Comparison of ENCODE assay signal across 9 cellular contexts in the genomic region with DNA sequence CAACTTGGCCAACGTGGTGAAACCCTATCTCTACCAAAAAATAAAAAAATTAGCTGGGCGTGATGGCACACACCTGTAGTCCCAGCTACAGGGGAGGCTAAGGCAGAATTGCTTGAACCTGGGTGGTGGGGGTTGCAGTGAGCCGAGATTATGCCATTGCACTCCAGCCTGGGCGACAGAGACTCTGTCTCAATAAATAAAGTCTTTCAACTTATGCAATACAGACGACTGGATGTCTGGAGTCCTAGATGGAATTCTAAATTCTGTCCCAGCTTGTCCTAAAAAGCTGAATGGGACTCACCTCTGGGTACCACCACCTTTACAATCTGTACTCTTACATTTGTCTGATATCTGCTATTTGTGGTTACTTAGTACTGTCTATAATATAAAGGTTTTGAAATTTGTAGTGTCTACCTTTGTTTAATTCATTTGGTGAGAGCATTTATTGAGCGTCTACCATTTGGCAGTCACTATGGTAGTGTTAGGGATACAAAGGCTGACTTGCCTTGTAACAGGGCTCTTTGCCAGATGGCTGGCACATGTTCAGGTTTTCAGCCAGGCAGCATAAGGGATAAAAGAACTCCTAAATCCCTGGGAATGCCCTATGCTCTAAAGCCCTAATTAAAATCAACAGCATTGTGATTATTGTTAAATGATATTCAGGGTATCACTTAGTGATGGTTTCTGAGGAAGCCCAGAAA. TPM values are rescaled to one million over a fixed set of nuclear protein-coding genes. Genes with fewer than 3 reads are reported as not detected.
A peak's percentile ranks its signal among the peaks of the same experiment; 100 is the strongest.
DNase-seq lines count a peak whose midpoint lies in the region; ATAC-seq lines count a peak whose summit lies in the region.
"Had no signal": no experiment of that assay in that cellular context is flagged by ENCODE, and none has a peak within 500 bp of the region (broad histone marks: within the 10 kb centered on the region; RNA-seq: fewer than 3 reads in every experiment).

No MANE protein-coding gene starts in this region.

- no peaks in the 10 kb centered on the region for H3K27me3 Mint-ChIP-seq in memory B cell
- no peaks in the 10 kb centered on the region for H3K27me3 Mint-ChIP-seq in activated CD8-positive, alpha-beta T cell treated with anti-CD3 and anti-CD28 coated beads, Interleukin-2, amount 10 ng/mL, durations not matched to agents 7 days and 5 days (ENCODE audit: low read depth)

- no peak for ATAC-seq in memory B cell (ENCODE audit: low read depth)
- ATAC-seq in activated CD8-positive, alpha-beta T cell treated with anti-CD3 and anti-CD28 coated beads, Interleukin-2, amount 10 ng/mL, durations not matched to agents 7 days and 5 days: no peak

- POLR2A ChIA-PET in activated CD8-positive, alpha-beta T cell treated with anti-CD3 and anti-CD28 coated beads, Interleukin-2, amount 10 ng/mL, durations not matched to agents 7 days and 5 days (lab: Charles Lee): interaction anchor here (0.6 kb wide), 1 partner anchor 9 kb away, joined by 3 read pairs; no protein-coding TSS in a partner anchor

- DNase-seq in AG08396 (ENCODE audit: low spot score): peak; percentile 15
- peak; percentile 28 for DNase-seq in NCI-H2029 (lab: John Stamatoyannopoulos, UW)
- peak; percentile 66 for DNase-seq in cerebellum (ENCODE audit: low spot score)
- DNase-seq in memory B cell (ENCODE audit: low spot score in 2 of 2): no peak
- no peak for DNase-seq in AG20443 (ENCODE audit: low spot score)
- no peak for DNase-seq in activated CD8-positive, alpha-beta T cell treated with anti-CD3 and anti-CD28 coated beads, Interleukin-2, amount 10 ng/mL, durations not matched to agents 7 days and 5 days
- DNase-seq in NCI-H748 (lab: John Stamatoyannopoulos, UW; ENCODE audit: unreplicated experiment): no peak
- no peak for DNase-seq in activated CD4-positive, alpha-beta T cell treated with anti-CD3 and anti-CD28 coated beads, Interleukin-2, amount 50 U/mL, for 48 hours
- DNase-seq: cerebellar nuclear complex had no signal

- H3K27ac Mint-ChIP-seq in memory B cell: peak overlapping the region; percentile 21
- H3K27ac Mint-ChIP-seq in activated CD8-positive, alpha-beta T cell treated with anti-CD3 and anti-CD28 coated beads, Interleukin-2, amount 10 ng/mL, durations not matched to agents 7 days and 5 days: no peak overlapping the region

- H3K9me3 Mint-ChIP-seq in memory B cell: no peaks in the 10 kb centered on the region
- H3K9me3 Mint-ChIP-seq in activated CD8-positive, alpha-beta T cell treated with anti-CD3 and anti-CD28 coated beads, Interleukin-2, amount 10 ng/mL, durations not matched to agents 7 days and 5 days (ENCODE audit: insufficient read depth): no peaks in the 10 kb centered on the region

- CTCF ChIA-PET in activated CD8-positive, alpha-beta T cell treated with anti-CD3 and anti-CD28 coated beads, Interleukin-2, amount 10 ng/mL, durations not matched to agents 7 days and 5 days (lab: Charles Lee): no interaction called here

- H3K36me3 Mint-ChIP-seq in memory B cell: no peaks in the 10 kb centered on the region
- peaks cover 20% of the 10 kb centered on the region for H3K36me3 Mint-ChIP-seq in activated CD8-positive, alpha-beta T cell treated with anti-CD3 and anti-CD28 coated beads, Interleukin-2, amount 10 ng/mL, durations not matched to agents 7 days and 5 days (ENCODE audit: low read depth)

- peaks cover 14% of the 10 kb centered on the region for H3K4me1 Mint-ChIP-seq in memory B cell
- H3K4me1 Mint-ChIP-seq in activated CD8-positive, alpha-beta T cell treated with anti-CD3 and anti-CD28 coated beads, Interleukin-2, amount 10 ng/mL, durations not matched to agents 7 days and 5 days (ENCODE audit: low read depth): peaks cover 48% of the 10 kb centered on the region

- H3K4me3 Mint-ChIP-seq in memory B cell: no peak overlapping the region
- no peak overlapping the region for H3K4me3 Mint-ChIP-seq in activated CD8-positive, alpha-beta T cell treated with anti-CD3 and anti-CD28 coated beads, Interleukin-2, amount 10 ng/mL, durations not matched to agents 7 days and 5 days

RNA-seq across cellular contexts. Expression of a gene that starts 7.2 kb away (rescaled TPM):
- 37.7 TPM for total RNA-seq in cerebellum
- total RNA-seq in activated CD8-positive, alpha-beta T cell treated with anti-CD3 and anti-CD28 coated beads, Interleukin-2, amount 10 ng/mL, durations not matched to agents 7 days and 5 days: 10 to 100 TPM; 39.9 to 40.5 TPM

Comparison
In these comparisons a context has a peak if more than half of its experiments do, and no peak if none do; other contexts are left out.
1. DNase-seq: peak in AG08396 (single experiment), NCI-H2029 (single experiment) and cerebellum (single experiment); none in memory B cell (0 of 2), AG20443 (single experiment), activated CD8-positive, alpha-beta T cell treated with anti-CD3 and anti-CD28 coated beads, Interleukin-2, amount 10 ng/mL, durations not matched to agents 7 days and 5 days (single experiment), NCI-H748 (single experiment) and activated CD4-positive, alpha-beta T cell treated with anti-CD3 and anti-CD28 coated beads, Interleukin-2, amount 50 U/mL, for 48 hours (0 of 2).